In genomic region chr1:46133181-46133658, GRCh38 we compare ENCODE assay signal across 9 cellular contexts. TPM values are rescaled to one million over a fixed set of nuclear protein-coding genes. Genes with fewer than 3 reads are reported as not detected.
A peak's percentile ranks its signal among the peaks of the same experiment; 100 is the strongest.
DNase-seq lines count a peak whose midpoint lies in the region; ATAC-seq and TF ChIP-seq lines count a peak whose summit lies in the region.
"Had no signal": no experiment of that assay in that cellular context is flagged by ENCODE, and none has a peak within 500 bp of the region (broad histone marks: within the 10 kb centered on the region; RNA-seq: fewer than 3 reads in every experiment).

No MANE protein-coding gene starts in this region.

- peaks cover 71% of the 10 kb centered on the region for H3K4me1 Mint-ChIP-seq in HFFc6 (ENCODE audit: low read depth)

- H3K4me3 ChIP-seq in GM12875 (ENCODE audit: low read depth, low read length) = peak overlapping the region; percentile 84
- H3K4me3 ChIP-seq in mammary epithelial cell (replicated peaks in 1 of 3; ENCODE audit: insufficient read depth in 1 of 3, low read depth in 2 of 3, low read length in 3 of 3) = peak overlapping the region; percentile 56 to 76 (median 68)
- H3K4me3 ChIP-seq in right lobe of liver = peak overlapping the region; percentile 54 to 75 (median 65)
- peak overlapping the region; percentile 50 to 70 (median 62) for H3K4me3 ChIP-seq in tibial nerve

- no peaks in the 10 kb centered on the region for H4K20me1 ChIP-seq in mammary epithelial cell (ENCODE audit: insufficient read depth, low read length)

- DNase-seq in 8988T = peak; percentile 34
- DNase-seq in HFFc6 = no peak
- peak; percentile 90 for DNase-seq in NCI-H1436 (lab: John Stamatoyannopoulos, UW)
- DNase-seq in mammary epithelial cell = no peak
- no peak for DNase-seq in right lobe of liver
- peak in 1 of 2 donors; percentile 18 for DNase-seq in tibial nerve (ENCODE audit: low spot score in 2 of 2)
- DNase-seq in NCI-H226 = no peak

- no peak for TF ChIP-seq EP300 in tibial nerve (IDR thresholded peaks at IDR 0.05)

- no peak for TF ChIP-seq POLR2A in right lobe of liver (IDR thresholded peaks at IDR 0.05)
- no peak for TF ChIP-seq POLR2A in tibial nerve (IDR thresholded peaks at IDR 0.05)

- peaks cover 7% of the 10 kb centered on the region for H3K27me3 Mint-ChIP-seq in HFFc6 (ENCODE audit: insufficient read depth)

- H3K79me2 ChIP-seq in mammary epithelial cell (ENCODE audit: insufficient read depth, low read length) = peaks cover 28% of the 10 kb centered on the region

- dilution Hi-C loops in mammary epithelial cell (cut with HindIII; ENCODE audit: low sequenced_read_pairs) = no loop called here

- H2AFZ ChIP-seq in mammary epithelial cell (ENCODE audit: low read depth, low read length) = peak overlapping the region; percentile 92

- H3K36me3 Mint-ChIP-seq in HFFc6 (ENCODE audit: low read depth) = no peaks in the 10 kb centered on the region

- peaks cover 22% of the 10 kb centered on the region for H3K4me1 ChIP-seq in mammary epithelial cell (ENCODE audit: insufficient read depth, low read length)
- no peaks in the 10 kb centered on the region for H3K4me1 ChIP-seq in right lobe of liver
- H3K4me1 ChIP-seq in tibial nerve = peaks cover 0 to 46% (median 14%) of the 10 kb centered on the region in 4 donors

- in situ Hi-C loops in mammary epithelial cell (cut with MboI; ENCODE audit: low sequenced_read_pairs in 2 of 2) = no loop called here

- H3K9me3 Mint-ChIP-seq in HFFc6 = no peaks in the 10 kb centered on the region

- H3K27ac ChIP-seq in mammary epithelial cell (ENCODE audit: insufficient read depth, low read depth, low read length) (peak overlapping the region; percentile 78), right lobe of liver (peak overlapping the region; percentile 13 to 82 (median 67)), tibial nerve (peak overlapping the region; percentile 83 to 94 (median 90))

- WGBS in mammary epithelial cell (ENCODE audit: low coverage, missing lambda C conversion rate) = 8% methylated on average over 6 of the region's 22 CpGs
- 0% methylated on average over 11 of the region's 22 CpGs for WGBS in right lobe of liver (ENCODE audit: insufficient coverage, low coverage, low lambda C conversion rate, missing lambda C conversion rate)
- WGBS in tibial nerve, 2 donors = 0 to 1% methylated on average over 22 of the region's 22 CpGs

- peak overlapping the region; percentile 96 for H3K4me3 Mint-ChIP-seq in HFFc6

- no peaks in the 10 kb centered on the region for H3K36me3 ChIP-seq in mammary epithelial cell (ENCODE audit: insufficient read depth, low read length)
- no peaks in the 10 kb centered on the region for H3K36me3 ChIP-seq in right lobe of liver
- no peaks in the 10 kb centered on the region for H3K36me3 ChIP-seq in tibial nerve

- no peak for TF ChIP-seq CTCF in GM12875 (IDR thresholded peaks at IDR 0.05; ENCODE audit: borderline replicate concordance, insufficient read depth, low read depth, low read length)
- TF ChIP-seq CTCF in HFFc6 (IDR thresholded peaks at IDR 0.05) = no peak
- no peak for TF ChIP-seq CTCF in mammary epithelial cell (conservative IDR thresholded peaks at IDR 0.05 in 1 of 2, IDR thresholded peaks at IDR 0.05 in 1 of 2; ENCODE audit: extremely low read depth in 1 of 2, insufficient read depth in 1 of 2, low read depth in 1 of 2, low read length in 2 of 2)
- no peak for TF ChIP-seq CTCF in right lobe of liver (IDR thresholded peaks at IDR 0.05)
- no peak for TF ChIP-seq CTCF in tibial nerve (IDR thresholded peaks at IDR 0.05)

- TSS peak; percentile 66 for BruUV-seq in mammary epithelial cell (replicated peaks; lab: Mats Ljungman, UMichigan)

- peak overlapping the region; percentile 94 for H3K4me2 ChIP-seq in mammary epithelial cell (ENCODE audit: insufficient read depth, low read depth, low read length)

- no peaks in the 10 kb centered on the region for H3K27me3 ChIP-seq in mammary epithelial cell (ENCODE audit: insufficient read depth, low read length)
- peaks cover 0 to 21% of the 10 kb centered on the region in 2 donors for H3K27me3 ChIP-seq in right lobe of liver
- H3K27me3 ChIP-seq in tibial nerve = peaks cover 0 to 30% of the 10 kb centered on the region in 2 donors

- CTCF ChIA-PET in mammary epithelial cell (lab: Charles Lee; ENCODE audit: low non-redundant PET) = no interaction called here

- H3K9me3 ChIP-seq in mammary epithelial cell (replicated peaks; ENCODE audit: insufficient read depth, low read length) (no peaks in the 10 kb centered on the region), right lobe of liver (no peaks in the 10 kb centered on the region), tibial nerve (no peaks in the 10 kb centered on the region)

- peak; percentile 49 to 58 (median 52) for ATAC-seq in right lobe of liver

- H3K9ac ChIP-seq in mammary epithelial cell (ENCODE audit: insufficient read depth, low read length) = peak overlapping the region; percentile 80

- peak overlapping the region; percentile 100 for H3K27ac Mint-ChIP-seq in HFFc6

- intact Hi-C loops in mammary epithelial cell (cut with micrococcal nuclease) = loop anchor here (2.0 kb wide), 2 partner anchors 48 to 56 kb away; no protein-coding TSS in a partner anchor
- intact Hi-C loops in right lobe of liver (cut with DNase I) = no loop called here

RNA-seq across cellular contexts. Expression of gene PIK3R3, which starts 0.8 kb away (rescaled TPM):
- 1 to 10 TPM; 5.4 to 8.9 (median 6.0) TPM for total RNA-seq in HFFc6 (2021; fragmentation: NEBNext Ultra II Directional; extraction: Animal tissue kit (Norgen Biotek cat#: 25700))
- 10 to 100 TPM; 12.8 to 13.8 TPM for total RNA-seq in mammary epithelial cell
- 7.3 TPM for polyA plus RNA-seq in mammary epithelial cell
- 15.3 TPM for polyA minus RNA-seq in mammary epithelial cell
- 1 to 10 TPM; 2.0 to 4.3 (median 2.8) TPM for total RNA-seq in right lobe of liver
- 10 to 100 TPM; 13.2 to 32.1 (median 23.2) TPM for total RNA-seq in tibial nerve

RNA-seq across cellular contexts. Expression of gene TSPAN1, which starts 41.7 kb away (rescaled TPM):
- 1 to 10 TPM in 3 of 6 experiments, under 1 TPM in 3; 0.80 to 1.9 (median 1.1) TPM for total RNA-seq in HFFc6 (2021; fragmentation: NEBNext Ultra II Directional; extraction: Animal tissue kit (Norgen Biotek cat#: 25700))
- 100 to 1,000 TPM; 116 to 277 TPM for total RNA-seq in mammary epithelial cell
- polyA plus RNA-seq in mammary epithelial cell = 510 TPM
- 362 TPM for polyA minus RNA-seq in mammary epithelial cell
- total RNA-seq in right lobe of liver = 1 to 10 TPM; 2.6 to 6.3 (median 3.6) TPM
- 1 to 10 TPM; 3.0 to 8.6 (median 5.6) TPM for total RNA-seq in tibial nerve
- total RNA-seq: SK-MEL-5 had no signal

RNA-seq across cellular contexts. Expression of gene P3R3URF, which starts 43.1 kb away (rescaled TPM):
- not detected for total RNA-seq in HFFc6 (2021; fragmentation: NEBNext Ultra II Directional; extraction: Animal tissue kit (Norgen Biotek cat#: 25700))
- total RNA-seq in mammary epithelial cell = not detected
- not detected for polyA plus RNA-seq in mammary epithelial cell
- polyA minus RNA-seq in mammary epithelial cell = not detected
- total RNA-seq in right lobe of liver = not detected
- total RNA-seq in tibial nerve = not detected
- total RNA-seq: SK-MEL-5 had no signal

Comparison
In these comparisons a context has a peak if more than half of its experiments do, and no peak if none do; other contexts are left out.
1. DNase-seq: peak in 8988T (single experiment) and NCI-H1436 (single experiment); none in HFFc6 (single experiment), mammary epithelial cell (single experiment), right lobe of liver (0 of 3) and NCI-H226 (single experiment).
2. RNA of gene TSPAN1, which starts 41.7 kb away (total RNA-seq): 116 to 277 TPM in mammary epithelial cell; 3.0 to 8.6 TPM in tibial nerve, 2.6 to 6.3 TPM in right lobe of liver and 0.80 to 1.9 TPM in HFFc6; every median in the first group is over 10 times any median in the second.
3. Peak in every context shown above with its lines, with median percentiles within 50 percentile points of each other: H3K4me3 ChIP-seq and H3K27ac ChIP-seq.